ENCODE assay signal across 1 cellular context in the genomic region with DNA sequence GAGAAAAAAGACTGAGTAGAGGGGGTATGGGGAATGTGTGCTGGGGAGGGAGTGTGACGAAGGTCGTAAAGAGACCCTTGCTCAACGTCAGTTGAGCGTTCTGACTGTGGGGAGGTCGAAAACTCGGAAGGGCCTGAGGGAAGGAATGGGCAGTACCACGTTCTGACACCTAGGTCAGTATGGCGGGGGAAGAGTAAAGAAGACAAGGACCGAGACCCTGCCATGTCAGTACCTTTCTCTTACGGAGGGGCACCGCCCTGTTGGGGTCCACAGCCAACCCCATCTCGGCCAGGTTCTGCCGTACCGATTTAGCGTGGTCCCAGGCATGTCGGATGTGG.
TF ChIP-seq lines count a peak whose summit lies in the region.

No MANE protein-coding gene starts in this region.

TF ChIP-seq in WTC11, 78 proteins besides CTCF, POLR2A, EP300 and RAD21 (continued from another document):
- TF ChIP-seq E2F5 (CRISPR knock-in tag; IDR thresholded peaks at IDR 0.05) (0 out of 2 replicates have a peak, but pooled peaks have one; percentile 57), ZNF232 (CRISPR knock-in tag; IDR thresholded peaks at IDR 0.05) (0 out of 2 replicates have a peak, but pooled peaks have one; percentile 61), SMAD4 (CRISPR knock-in tag; IDR thresholded peaks at IDR 0.05) (no peak)
- TF ChIP-seq, protein P1, sequence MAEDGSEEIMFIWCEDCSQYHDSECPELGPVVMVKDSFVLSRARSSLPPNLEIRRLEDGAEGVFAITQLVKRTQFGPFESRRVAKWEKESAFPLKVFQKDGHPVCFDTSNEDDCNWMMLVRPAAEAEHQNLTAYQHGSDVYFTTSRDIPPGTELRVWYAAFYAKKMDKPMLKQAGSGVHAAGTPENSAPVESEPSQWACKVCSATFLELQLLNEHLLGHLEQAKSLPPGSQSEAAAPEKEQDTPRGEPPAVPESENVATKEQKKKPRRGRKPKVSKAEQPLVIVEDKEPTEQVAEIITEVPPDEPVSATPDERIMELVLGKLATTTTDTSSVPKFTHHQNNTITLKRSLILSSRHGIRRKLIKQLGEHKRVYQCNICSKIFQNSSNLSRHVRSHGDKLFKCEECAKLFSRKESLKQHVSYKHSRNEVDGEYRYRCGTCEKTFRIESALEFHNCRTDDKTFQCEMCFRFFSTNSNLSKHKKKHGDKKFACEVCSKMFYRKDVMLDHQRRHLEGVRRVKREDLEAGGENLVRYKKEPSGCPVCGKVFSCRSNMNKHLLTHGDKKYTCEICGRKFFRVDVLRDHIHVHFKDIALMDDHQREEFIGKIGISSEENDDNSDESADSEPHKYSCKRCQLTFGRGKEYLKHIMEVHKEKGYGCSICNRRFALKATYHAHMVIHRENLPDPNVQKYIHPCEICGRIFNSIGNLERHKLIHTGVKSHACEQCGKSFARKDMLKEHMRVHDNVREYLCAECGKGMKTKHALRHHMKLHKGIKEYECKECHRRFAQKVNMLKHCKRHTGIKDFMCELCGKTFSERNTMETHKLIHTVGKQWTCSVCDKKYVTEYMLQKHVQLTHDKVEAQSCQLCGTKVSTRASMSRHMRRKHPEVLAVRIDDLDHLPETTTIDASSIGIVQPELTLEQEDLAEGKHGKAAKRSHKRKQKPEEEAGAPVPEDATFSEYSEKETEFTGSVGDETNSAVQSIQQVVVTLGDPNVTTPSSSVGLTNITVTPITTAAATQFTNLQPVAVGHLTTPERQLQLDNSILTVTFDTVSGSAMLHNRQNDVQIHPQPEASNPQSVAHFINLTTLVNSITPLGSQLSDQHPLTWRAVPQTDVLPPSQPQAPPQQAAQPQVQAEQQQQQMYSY (CRISPR knock-in tag; IDR thresholded peaks at IDR 0.05), result peak; percentile 91
